19 cellular contexts compared by ENCODE assay signal in the genomic region with DNA sequence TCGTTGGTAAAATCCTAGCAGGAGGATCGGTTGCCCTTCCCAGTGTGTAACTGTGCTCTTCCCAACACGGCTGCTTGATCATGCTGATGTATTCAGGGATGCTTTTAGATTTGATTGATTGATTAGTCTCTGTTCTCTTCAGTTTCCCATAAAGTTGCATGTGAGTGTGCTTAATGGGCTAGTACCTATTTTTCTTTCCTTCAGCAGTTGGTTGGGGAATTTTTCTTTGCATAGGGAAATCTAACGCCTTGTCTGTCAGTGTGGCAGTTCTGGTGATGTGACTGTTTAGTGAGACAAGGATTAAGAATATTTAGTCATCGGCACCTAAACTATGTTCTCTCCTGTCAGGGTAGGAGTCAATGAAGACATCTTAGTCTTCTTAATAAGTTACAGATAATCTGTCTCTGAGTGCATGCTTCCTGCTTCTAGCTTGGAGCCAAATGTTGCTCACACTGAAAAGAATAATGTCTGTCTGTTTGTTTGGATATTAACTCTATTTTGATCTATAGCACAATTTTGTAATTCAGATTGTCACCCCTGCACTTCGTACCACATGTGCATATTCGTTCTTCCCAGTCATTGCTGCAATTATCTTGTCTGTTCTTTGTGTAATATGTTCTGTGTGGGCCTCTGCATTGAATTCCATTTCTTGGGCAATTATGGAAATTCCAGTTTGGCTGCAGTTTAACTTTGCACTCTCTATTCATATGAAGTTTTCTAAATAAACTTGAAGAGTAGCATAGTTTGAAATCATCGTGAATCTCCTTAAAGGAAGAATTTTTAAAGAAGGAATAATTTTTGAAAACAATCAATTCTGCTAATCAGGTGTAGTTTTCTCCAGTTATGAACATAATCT.
"Had no signal": no experiment of that assay in that cellular context is flagged by ENCODE, and none has a peak within 500 bp of the region (broad histone marks: within the 10 kb centered on the region; RNA-seq: fewer than 3 reads in every experiment).

No MANE protein-coding gene starts in this region.

- H3K4me3 Mint-ChIP-seq: activated CD4-positive, alpha-beta memory T cell treated with anti-CD3 and anti-CD28 coated beads for 36 hours; activated T-cell treated with anti-CD3 and anti-CD28 coated beads, Interleukin-2, amount 50 U/mL, for 4 hours; nephron progenitor cell; T-helper 17 cell had no signal

- ATAC-seq: activated T-cell treated with anti-CD3 and anti-CD28 coated beads, Interleukin-2, amount 50 U/mL, for 4 hours; right lobe of liver; stimulated activated naive CD8-positive, alpha-beta T cell treated with anti-CD3 and anti-CD28 coated beads, Interleukin-15, Interleukin-2, amounts not matched to agents 100 U/mL and 50 U/mL, for 24 hours; T-helper 17 cell; upper lobe of right lung had no signal

- H3K4me1 ChIP-seq: adrenal gland, colonic mucosa, prostate gland, right lobe of liver, suprapubic skin, upper lobe of right lung had no signal

- H3K27ac ChIP-seq: adrenal gland, colonic mucosa, hepatocyte, prostate gland, right lobe of liver, suprapubic skin, upper lobe of right lung, WERI-Rb-1 had no signal

- H3K4me3 ChIP-seq: adrenal gland, colonic mucosa, hepatocyte, prostate gland, right lobe of liver, smooth muscle cell, suprapubic skin, upper lobe of right lung had no signal

- H3K27ac Mint-ChIP-seq: activated CD4-positive, alpha-beta memory T cell treated with anti-CD3 and anti-CD28 coated beads for 36 hours; nephron progenitor cell; T-helper 17 cell had no signal

- H3K9me3 ChIP-seq: adrenal gland, colonic mucosa, prostate gland, right lobe of liver, suprapubic skin, upper lobe of right lung had no signal

- H2AFZ ChIP-seq: hepatocyte had no signal

- H3K27me3 ChIP-seq: adrenal gland, colonic mucosa, hepatocyte, right lobe of liver, suprapubic skin, upper lobe of right lung had no signal

- H3K4me1 Mint-ChIP-seq: T-helper 17 cell had no signal

- DNase-seq: activated CD4-positive, alpha-beta memory T cell treated with anti-CD3 and anti-CD28 coated beads for 36 hours; activated effector memory CD4-positive, alpha-beta T cell treated with Interleukin-2 at 50 U/mL for 16 hours; activated naive CD4-positive, alpha-beta T cell treated with anti-CD3 and anti-CD28 coated beads, Interleukin-2, amount 50 U/mL, for 16 hours; activated T-cell treated with anti-CD3 and anti-CD28 coated beads, Interleukin-2, amount 50 U/mL, for 4 hours; adrenal gland; central memory CD4-positive, alpha-beta T cell; colonic mucosa; nephron progenitor cell; right lobe of liver; stimulated activated CD4-positive, alpha-beta T cell treated with anti-CD3 and anti-CD28 coated beads, Interleukin-4, amount 100 ng/mL, for 4 hours; stimulated activated CD8-positive, alpha-beta memory T cell treated with anti-CD3 and anti-CD28 coated beads, Interleukin-4, amount 100 ng/mL, for 48 hours; stimulated activated naive CD8-positive, alpha-beta T cell treated with anti-CD3 and anti-CD28 coated beads, Interleukin-15, Interleukin-2, amounts not matched to agents 100 U/mL and 50 U/mL, for 24 hours; T-helper 17 cell; upper lobe of right lung; WERI-Rb-1 had no signal

- H3K4me2 ChIP-seq: hepatocyte, smooth muscle cell had no signal

- H3K79me2 ChIP-seq: hepatocyte had no signal

- H3K36me3 ChIP-seq: adrenal gland, colonic mucosa, prostate gland, right lobe of liver, suprapubic skin, upper lobe of right lung, WERI-Rb-1 had no signal

- H3K36me3 Mint-ChIP-seq: activated CD4-positive, alpha-beta memory T cell treated with anti-CD3 and anti-CD28 coated beads for 36 hours had no signal
